8 cellular contexts compared by ENCODE assay signal in the genomic region with DNA sequence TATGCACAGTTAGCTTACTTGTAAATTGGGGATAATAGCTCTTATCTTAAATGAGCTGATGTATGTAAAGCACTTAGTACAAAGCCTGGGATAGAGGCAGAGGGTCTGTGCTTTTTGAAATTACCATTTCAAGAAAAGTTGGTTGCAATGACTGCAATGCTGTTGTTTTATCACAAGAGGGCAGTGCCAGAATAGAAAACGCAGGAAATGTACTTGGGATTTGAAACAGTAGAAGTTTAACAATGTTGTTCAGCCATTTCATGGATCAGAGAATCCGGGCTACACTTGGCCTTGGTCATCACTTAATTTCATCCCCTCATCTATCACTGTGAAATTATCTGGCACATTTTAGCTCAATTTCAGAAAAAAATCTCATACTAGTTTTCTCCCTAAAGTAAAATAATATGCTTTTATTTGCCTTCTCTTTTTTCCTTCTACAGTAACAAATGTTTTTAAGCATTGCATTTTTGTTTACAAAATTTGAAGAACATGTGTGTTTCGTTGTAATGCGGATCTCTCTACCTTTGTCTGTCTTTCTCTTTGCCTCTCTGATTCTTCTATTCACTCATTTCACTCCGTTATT.
DNase-seq lines count a peak whose midpoint lies in the region; ATAC-seq and TF ChIP-seq lines count a peak whose summit lies in the region.

No MANE protein-coding gene starts in this region.

- no peaks in the 10 kb centered on the region for H3K27me3 ChIP-seq in OCI-LY3 (ENCODE audit: low read depth, low read length)
- H3K27me3 ChIP-seq in mesenchymal stem cell (ENCODE audit: control insufficient read depth in 1 of 2, insufficient read depth in 1 of 2, low read length in 2 of 2) = no peaks in the 10 kb centered on the region

- no peak overlapping the region for H2BK120ac ChIP-seq in mesenchymal stem cell (ENCODE audit: low read depth, low read length)

- no peak overlapping the region for H2AFZ ChIP-seq in OCI-LY3 (ENCODE audit: low read depth, low read length)
- no peak overlapping the region for H2AFZ ChIP-seq in mesenchymal stem cell (ENCODE audit: low read depth, low read length)

- peak; percentile 93 for TF ChIP-seq RAD21 in Ishikawa (IDR thresholded peaks at IDR 0.05; ENCODE audit: low read depth)

- no peak overlapping the region for H2BK12ac ChIP-seq in mesenchymal stem cell (ENCODE audit: low read length in 2 of 2)

- H3K4me2 ChIP-seq in OCI-LY3 (ENCODE audit: low read length) (peak overlapping the region; percentile 15; the same call in 1 of the 2 replicates), mesenchymal stem cell (ENCODE audit: low read length, poor library complexity, severe bottlenecking) (no peak overlapping the region)

- 51% methylated on average over 5 of the region's 5 CpGs for WGBS in mesenchymal stem cell

- H3K18ac ChIP-seq in mesenchymal stem cell (ENCODE audit: low read depth in 1 of 2, low read length in 2 of 2) = no peak overlapping the region

- no peaks in the 10 kb centered on the region for H3K79me1 ChIP-seq in mesenchymal stem cell (replicated peaks; ENCODE audit: low read length, poor library complexity, severe bottlenecking)

- no peak for TF ChIP-seq EP300 in Ishikawa (IDR thresholded peaks at IDR 0.05; ENCODE audit: borderline replicate concordance)

- no peaks in the 10 kb centered on the region for H4K20me1 ChIP-seq in OCI-LY3 (ENCODE audit: insufficient read depth, low read length)

- H2AK5ac ChIP-seq in mesenchymal stem cell (ENCODE audit: low read length, severe bottlenecking) = no peak overlapping the region

- no peak overlapping the region for H2BK5ac ChIP-seq in mesenchymal stem cell (ENCODE audit: low read depth, low read length, poor library complexity, severe bottlenecking)

- no peak overlapping the region for H3K27ac ChIP-seq in OCI-LY3 (ENCODE audit: low read length)
- H3K27ac ChIP-seq in mesenchymal stem cell (ENCODE audit: low read length, poor library complexity, severe bottlenecking) = no peak overlapping the region

- H3K23ac ChIP-seq in mesenchymal stem cell (ENCODE audit: low read length in 2 of 2) = no peak overlapping the region

- no peak overlapping the region for H3K4ac ChIP-seq in mesenchymal stem cell (ENCODE audit: low read depth in 1 of 2, low read length in 2 of 2)

- H3K14ac ChIP-seq in mesenchymal stem cell (ENCODE audit: low read length in 2 of 2) = no peak overlapping the region

- H3K79me2 ChIP-seq in OCI-LY3 (ENCODE audit: low read length) = no peaks in the 10 kb centered on the region

- H3K9me3 ChIP-seq in OCI-LY3 (ENCODE audit: insufficient read depth, low read length) (no peaks in the 10 kb centered on the region), mesenchymal stem cell (ENCODE audit: control insufficient read depth, low read length) (peaks cover 5% of the 10 kb centered on the region)

- H4K91ac ChIP-seq in mesenchymal stem cell (ENCODE audit: low read length) = no peak overlapping the region

- H3K9ac ChIP-seq in OCI-LY3 (ENCODE audit: low read length) (no peak overlapping the region), mesenchymal stem cell (ENCODE audit: low read length) (peak overlapping the region; percentile 54)

- H3K4me1 ChIP-seq in OCI-LY3 (ENCODE audit: low read length) (peaks cover 30% of the 10 kb centered on the region), mesenchymal stem cell (ENCODE audit: control insufficient read depth, insufficient read depth, low read depth, low read length) (no peaks in the 10 kb centered on the region)

- H4K8ac ChIP-seq in mesenchymal stem cell (ENCODE audit: low read length) = no peak overlapping the region

- no peak for ATAC-seq in GM18907 (IDR thresholded peaks at IDR 0.05; ENCODE audit: unreplicated experiment)

- H3K4me3 ChIP-seq in OCI-LY3 (ENCODE audit: low read length) (no peak overlapping the region), mesenchymal stem cell (ENCODE audit: insufficient read depth in 1 of 2, low read depth in 1 of 2, low read length in 2 of 2) (no peak overlapping the region)

- H3K36me3 ChIP-seq in OCI-LY3 (replicated peaks; ENCODE audit: low read depth, low read length) = no peaks in the 10 kb centered on the region
- H3K36me3 ChIP-seq in mesenchymal stem cell (ENCODE audit: control insufficient read depth in 1 of 2, insufficient read depth in 2 of 2, low read depth in 1 of 2, low read length in 2 of 2) = no peaks in the 10 kb centered on the region

- no peak overlapping the region for H2BK15ac ChIP-seq in mesenchymal stem cell (ENCODE audit: low read depth, poor library complexity, severe bottlenecking)

- peak; percentile 48 for DNase-seq in D341Med (ENCODE audit: low spot score)
- peak; percentile 60 to 68 for DNase-seq in dermis microvascular lymphatic vessel endothelial cell (ENCODE audit: low read depth in 2 of 2)
- DNase-seq in mesenchymal stem cell = peak; percentile 61
- no peak for DNase-seq in cortex of kidney (lab: John Stamatoyannopoulos, UW)
- no peak for DNase-seq in ureter (ENCODE audit: low spot score)

- peak; percentile 96 for TF ChIP-seq CTCF in OCI-LY3 (IDR thresholded peaks at IDR 0.05; ENCODE audit: low read depth, low read length)

TF ChIP-seq in Ishikawa, 13 proteins besides CTCF, POLR2A, EP300 and RAD21:
- TF ChIP-seq USF1 (IDR thresholded peaks at IDR 0.05) = no peak
- TF ChIP-seq TEAD4 (IDR thresholded peaks at IDR 0.05) = 0 out of 2 replicates have a peak, but pooled peaks have one; percentile 13

Comparison
In these comparisons a context has a peak if more than half of its experiments do, and no peak if none do; other contexts are left out.
1. DNase-seq: peak in D341Med (single experiment), dermis microvascular lymphatic vessel endothelial cell (2 of 2) and mesenchymal stem cell (single experiment); none in cortex of kidney (single experiment) and ureter (single experiment).